Comparison of ENCODE assay signal across 2 cellular contexts in genomic region chr21:45549670-45550463, GRCh38.
TF ChIP-seq lines count a peak whose summit lies in the region.

No MANE protein-coding gene starts in this region.

TF ChIP-seq in SK-N-SH, 30 proteins besides CTCF, POLR2A, EP300 and RAD21 (continued from another document):
- TF ChIP-seq REST (IDR thresholded peaks at IDR 0.05; ENCODE audit: low read depth, low read length): no peak
- TF ChIP-seq, protein P1, sequence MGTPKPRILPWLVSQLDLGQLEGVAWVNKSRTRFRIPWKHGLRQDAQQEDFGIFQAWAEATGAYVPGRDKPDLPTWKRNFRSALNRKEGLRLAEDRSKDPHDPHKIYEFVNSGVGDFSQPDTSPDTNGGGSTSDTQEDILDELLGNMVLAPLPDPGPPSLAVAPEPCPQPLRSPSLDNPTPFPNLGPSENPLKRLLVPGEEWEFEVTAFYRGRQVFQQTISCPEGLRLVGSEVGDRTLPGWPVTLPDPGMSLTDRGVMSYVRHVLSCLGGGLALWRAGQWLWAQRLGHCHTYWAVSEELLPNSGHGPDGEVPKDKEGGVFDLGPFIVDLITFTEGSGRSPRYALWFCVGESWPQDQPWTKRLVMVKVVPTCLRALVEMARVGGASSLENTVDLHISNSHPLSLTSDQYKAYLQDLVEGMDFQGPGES (IDR thresholded peaks at IDR 0.05; ENCODE audit: low read depth, low read length): no peak
- no peak for TF ChIP-seq FOSL2 (IDR thresholded peaks at IDR 0.05; ENCODE audit: borderline replicate concordance, low read depth)

TF ChIP-seq in SK-N-SH treated with all-trans-retinoic acid at 6 μM for 48 hours, 23 proteins besides CTCF, POLR2A, EP300 and RAD21 (continued from another document):
- TF ChIP-seq CREB5 (CRISPR knock-in tag; IDR thresholded peaks at IDR 0.05; ENCODE audit: low read depth): no peak
- no peak for TF ChIP-seq CSDC2 (CRISPR knock-in tag; IDR thresholded peaks at IDR 0.05)
- TF ChIP-seq ARNTL (CRISPR knock-in tag; IDR thresholded peaks at IDR 0.05; ENCODE audit: borderline replicate concordance, low read depth): no peak
TF ChIP-seq in SK-N-SH treated with all-trans-retinoic acid at 6 μM for 48 hours: peak in this region for 0.
